In the genomic region with DNA sequence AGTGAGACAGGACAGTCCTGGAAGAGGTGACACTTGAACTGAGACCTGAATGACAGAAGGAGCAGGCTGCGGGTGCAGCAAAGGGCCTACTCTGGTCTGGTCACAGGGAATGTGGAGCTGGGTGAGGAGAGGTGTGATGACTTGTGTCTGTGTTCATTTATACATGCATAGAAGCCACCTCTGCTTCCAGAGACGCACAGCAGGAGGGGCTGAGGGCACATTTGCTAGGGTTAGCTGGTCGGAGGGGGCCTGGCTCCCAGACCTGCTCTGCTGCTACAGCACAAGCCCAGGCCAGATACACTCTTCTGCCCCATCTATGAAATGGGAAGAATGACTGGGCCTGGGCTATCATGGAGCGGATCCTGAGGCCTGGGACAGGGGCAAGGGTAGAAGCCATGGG, we compare ENCODE assay signal across 23 cellular contexts. TPM values are rescaled to one million over a fixed set of nuclear protein-coding genes. Genes with fewer than 3 reads are reported as not detected.
DNase-seq lines count a peak whose midpoint lies in the region; ATAC-seq and TF ChIP-seq lines count a peak whose summit lies in the region.
"Had no signal": no experiment of that assay in that cellular context is flagged by ENCODE, and none has a peak within 500 bp of the region (broad histone marks: within the 10 kb centered on the region; RNA-seq: fewer than 3 reads in every experiment).

No MANE protein-coding gene starts in this region.

- no peak overlapping the region for H3K4me3 Mint-ChIP-seq in progenitor cell of endocrine pancreas (ENCODE audit: low read depth)
- no peak overlapping the region for H3K4me3 Mint-ChIP-seq in activated naive CD8-positive, alpha-beta T cell treated with anti-CD3 and anti-CD28 coated beads, Interleukin-2, amount 50 U/mL, for 24 hours
- H3K4me3 Mint-ChIP-seq: CD14-positive monocyte; CD4-positive, alpha-beta memory T cell; CD4-positive, CD25-positive, alpha-beta regulatory T cell had no signal

- peaks cover 28% of the 10 kb centered on the region for H3K27me3 Mint-ChIP-seq in progenitor cell of endocrine pancreas
- H3K27me3 Mint-ChIP-seq in activated naive CD8-positive, alpha-beta T cell treated with anti-CD3 and anti-CD28 coated beads, Interleukin-2, amount 50 U/mL, for 24 hours = peaks cover 21% of the 10 kb centered on the region

- no peaks in the 10 kb centered on the region for H3K9me3 Mint-ChIP-seq in progenitor cell of endocrine pancreas (ENCODE audit: low read depth)
- H3K9me3 Mint-ChIP-seq in activated naive CD8-positive, alpha-beta T cell treated with anti-CD3 and anti-CD28 coated beads, Interleukin-2, amount 50 U/mL, for 24 hours = no peaks in the 10 kb centered on the region

- peaks cover 7% of the 10 kb centered on the region for H3K4me1 Mint-ChIP-seq in progenitor cell of endocrine pancreas (ENCODE audit: low read depth)
- H3K4me1 Mint-ChIP-seq in activated naive CD8-positive, alpha-beta T cell treated with anti-CD3 and anti-CD28 coated beads, Interleukin-2, amount 50 U/mL, for 24 hours = no peaks in the 10 kb centered on the region
- H3K4me1 Mint-ChIP-seq: CD14-positive monocyte; CD4-positive, CD25-positive, alpha-beta regulatory T cell had no signal

- H3K9me3 ChIP-seq in left ventricle myocardium inferior (replicated peaks) (no peaks in the 10 kb centered on the region), uterus (no peaks in the 10 kb centered on the region)
- H3K9me3 ChIP-seq: BE2C, BLaER1, Caco-2 had no signal

- H3K27me3 ChIP-seq in left ventricle myocardium inferior (ENCODE audit: low read depth) (peaks cover 36% of the 10 kb centered on the region), uterus (no peaks in the 10 kb centered on the region)
- H3K27me3 ChIP-seq: BE2C had no signal

- H3K4me3 ChIP-seq in left ventricle myocardium inferior = no peak overlapping the region
- H3K4me3 ChIP-seq in uterus = no peak overlapping the region
- H3K4me3 ChIP-seq: BLaER1, GM12878 had no signal

- peak overlapping the region; percentile 33 for H3K27ac Mint-ChIP-seq in progenitor cell of endocrine pancreas
- H3K27ac Mint-ChIP-seq in activated naive CD8-positive, alpha-beta T cell treated with anti-CD3 and anti-CD28 coated beads, Interleukin-2, amount 50 U/mL, for 24 hours = no peak overlapping the region
- H3K27ac Mint-ChIP-seq: CD14-positive monocyte; CD4-positive, alpha-beta memory T cell; CD4-positive, CD25-positive, alpha-beta regulatory T cell had no signal

- ATAC-seq in left ventricle myocardium superior = no peak
- ATAC-seq in activated naive CD8-positive, alpha-beta T cell treated with anti-CD3 and anti-CD28 coated beads, Interleukin-2, amount 50 U/mL, for 24 hours = no peak
- ATAC-seq: GM12878 had no signal

- H3K4me1 ChIP-seq in left ventricle myocardium inferior (no peaks in the 10 kb centered on the region), uterus (no peaks in the 10 kb centered on the region)

- DNase-seq in left ventricle myocardium superior (peak; percentile 13), left ventricle myocardium inferior (no peak), progenitor cell of endocrine pancreas (ENCODE audit: low spot score, unreplicated experiment) (no peak), HT-29 (ENCODE audit: low spot score) (no peak), uterus (no peak)
- no peak for DNase-seq in activated naive CD8-positive, alpha-beta T cell treated with anti-CD3 and anti-CD28 coated beads, Interleukin-2, amount 50 U/mL, for 24 hours
- DNase-seq: 8988T; ACHN; BE2C; C1 segment of cervical spinal cord; Caco-2; CD4-positive, alpha-beta memory T cell; CD4-positive, CD25-positive, alpha-beta regulatory T cell; DMS 273 treated with DMSO at 0.1 percent for 48 hours; DMS79; DND-41; EL; GDM1 had no signal

- H3K36me3 Mint-ChIP-seq in progenitor cell of endocrine pancreas (ENCODE audit: insufficient read depth) = no peaks in the 10 kb centered on the region
- H3K36me3 Mint-ChIP-seq in activated naive CD8-positive, alpha-beta T cell treated with anti-CD3 and anti-CD28 coated beads, Interleukin-2, amount 50 U/mL, for 24 hours (ENCODE audit: low read depth) = no peaks in the 10 kb centered on the region
- H3K36me3 Mint-ChIP-seq: CD14-positive monocyte; CD4-positive, alpha-beta memory T cell; CD4-positive, CD25-positive, alpha-beta regulatory T cell had no signal

- intact Hi-C loops in left ventricle myocardium superior (cut with micrococcal nuclease) = no loop called here
- intact Hi-C loops in left ventricle myocardium inferior (cut with micrococcal nuclease) = no loop called here
- intact Hi-C loops in uterus (cut with DNase I; ENCODE audit: low total_unique reads) = no loop called here

- TF ChIP-seq POLR2A in uterus (IDR thresholded peaks at IDR 0.05) = no peak

- H3K36me3 ChIP-seq in left ventricle myocardium inferior (no peaks in the 10 kb centered on the region), uterus (no peaks in the 10 kb centered on the region)
- H3K36me3 ChIP-seq: BE2C, BLaER1 had no signal

- no peak overlapping the region for H3K27ac ChIP-seq in left ventricle myocardium inferior (replicated peaks)
- H3K27ac ChIP-seq in VCaP = peak overlapping the region; percentile 62
- H3K27ac ChIP-seq in uterus = no peak overlapping the region
- H3K27ac ChIP-seq: BLaER1 had no signal

- TF ChIP-seq CTCF in left ventricle myocardium inferior (IDR thresholded peaks at IDR 0.05; ENCODE audit: borderline replicate concordance) = no peak
- no peak for TF ChIP-seq CTCF in VCaP (conservative IDR thresholded peaks at IDR 0.05)
- TF ChIP-seq CTCF in progenitor cell of endocrine pancreas (IDR thresholded peaks at IDR 0.05; ENCODE audit: unreplicated experiment) = no peak
- TF ChIP-seq CTCF in uterus (IDR thresholded peaks at IDR 0.05) = no peak

RNA-seq across cellular contexts. Expression of a gene that starts 15.6 kb away (rescaled TPM):
- total RNA-seq in left ventricle myocardium superior (0.22 TPM), left ventricle myocardium inferior (not detected), progenitor cell of endocrine pancreas (2.8 and 2.9 TPM in 2 replicates), uterus (under 1 TPM in 1 of 4 donors, not detected in 3; 0.48 TPM)
- total RNA-seq in HT-29 (2014; rRNA removed; shearing (Covaris generic)) = 0.28 and 0.60 TPM in 2 replicates
- total RNA-seq: Caco-2; CD4-positive, alpha-beta memory T cell; CD4-positive, CD25-positive, alpha-beta regulatory T cell; G401; GM12878 had no signal
